Comparison of ENCODE assay signal across 15 cellular contexts in genomic region chr4:189548484-189549160, GRCh38.
DNase-seq lines count a peak whose midpoint lies in the region; ATAC-seq, FAIRE-seq and TF ChIP-seq lines count a peak whose summit lies in the region.
"Had no signal": no experiment of that assay in that cellular context is flagged by ENCODE, and none has a peak within 500 bp of the region (broad histone marks: within the 10 kb centered on the region; RNA-seq: fewer than 3 reads in every experiment).

No MANE protein-coding gene starts in this region.

- H3K36me3 ChIP-seq in upper lobe of right lung, result no peaks in the 10 kb centered on the region

- H3K4me1 ChIP-seq in upper lobe of right lung, result no peaks in the 10 kb centered on the region
- H3K4me1 ChIP-seq: Caco-2 had no signal

- TF ChIP-seq CTCF in nephron (IDR thresholded peaks at IDR 0.05; ENCODE audit: unreplicated experiment in 3 of 3) (no peak), upper lobe of right lung (IDR thresholded peaks at IDR 0.05) (no peak)

- DNase-seq in HTR-8/SVneo (ENCODE audit: insufficient read length, low spot score) (no peak), SK-MEL-5 (ENCODE audit: low read depth, low spot score) (peak; percentile 81), NCI-H524 (lab: John Stamatoyannopoulos, UW) (no peak), ecto neural progenitor cell (ENCODE audit: low spot score) (no peak), upper lobe of right lung (no peak)
- DNase-seq: Caco-2; CD8-positive, alpha-beta T cell; DND-41; GDM1; HCEC 1CT; HFFc6 had no signal

- no peak for ATAC-seq in upper lobe of right lung
- ATAC-seq: CD8-positive, alpha-beta T cell had no signal

- H3K4me1 Mint-ChIP-seq in nephron, result no peaks in the 10 kb centered on the region
- H3K4me1 Mint-ChIP-seq: IgD-negative memory B cell had no signal

- peaks cover 46% of the 10 kb centered on the region for H3K9me3 Mint-ChIP-seq in nephron

- peak overlapping the region in 2 of 3 experiments; percentile 37 to 41 for H3K27ac Mint-ChIP-seq in nephron
- H3K27ac Mint-ChIP-seq: CD14-positive monocyte; CD8-positive, alpha-beta T cell; HFFc6; IgD-negative memory B cell had no signal

- no peak overlapping the region for H3K27ac ChIP-seq in upper lobe of right lung
- H3K27ac ChIP-seq: HL-60 had no signal

- in situ Hi-C loops in SK-MEL-5 (cut with HindIII; ENCODE audit: low pct_unique_long_range_greater_than_20kb, low sequenced_read_pairs), result no loop called here

- peak; percentile 20 for FAIRE-seq in HTR-8/SVneo (lab: Jason Lieb, UNC)

- intact Hi-C loops in upper lobe of right lung (cut with DNase I), result no loop called here

- H3K27me3 Mint-ChIP-seq in nephron (ENCODE audit: low read depth), result no peaks in the 10 kb centered on the region
- H3K27me3 Mint-ChIP-seq: IgD-negative memory B cell had no signal

- no peak overlapping the region for H3K4me3 Mint-ChIP-seq in nephron
- H3K4me3 Mint-ChIP-seq: CD14-positive monocyte; CD8-positive, alpha-beta T cell; HFFc6; IgD-negative memory B cell had no signal

- no peaks in the 10 kb centered on the region for H3K9me3 ChIP-seq in upper lobe of right lung
- H3K9me3 ChIP-seq: Caco-2 had no signal

- H3K27me3 ChIP-seq in upper lobe of right lung, result no peaks in the 10 kb centered on the region

- no peaks in the 10 kb centered on the region for H3K36me3 Mint-ChIP-seq in nephron (ENCODE audit: low read depth)
- H3K36me3 Mint-ChIP-seq: CD14-positive monocyte; CD8-positive, alpha-beta T cell; IgD-negative memory B cell had no signal

- H3K4me3 ChIP-seq in upper lobe of right lung, result no peak overlapping the region
